ENCODE assay signal across 8 cellular contexts in the genomic region with DNA sequence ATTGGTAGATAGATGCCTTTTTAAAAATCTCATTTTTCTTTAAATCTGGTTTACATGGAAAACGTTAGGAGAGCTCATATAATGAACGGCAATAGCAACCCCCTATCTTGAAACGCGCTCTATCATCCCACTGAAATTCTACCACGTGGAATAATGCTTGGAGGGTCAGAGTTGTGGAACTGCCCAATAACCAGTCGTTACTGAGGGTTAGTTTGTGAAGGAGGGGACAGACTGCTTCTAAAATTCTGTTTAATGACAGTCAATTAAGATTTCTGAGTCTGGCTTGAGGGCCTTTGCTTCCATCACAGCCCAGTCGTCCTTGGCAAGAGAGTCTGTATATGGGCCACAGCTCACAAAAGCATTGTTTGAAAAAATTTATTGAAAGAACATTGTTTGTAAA. TPM values are rescaled to one million over a fixed set of nuclear protein-coding genes. Genes with fewer than 3 reads are reported as not detected.
DNase-seq lines count a peak whose midpoint lies in the region; ATAC-seq and TF ChIP-seq lines count a peak whose summit lies in the region.

No MANE protein-coding gene starts in this region.

- no peak for DNase-seq in GM12865 (ENCODE audit: low read depth)
- DNase-seq in Peyer's patch: peak in 1 of 3 donors; percentile 41
- DNase-seq in sigmoid colon: no peak
- DNase-seq in posterior vena cava (ENCODE audit: low spot score): no peak
- no peak for DNase-seq in inferior parietal cortex (ENCODE audit: extremely low spot score)
- no peak for DNase-seq in EL
- no peak for DNase-seq in NCI-H2107 (lab: John Stamatoyannopoulos, UW)

- H3K9me3 ChIP-seq in Peyer's patch (no peaks in the 10 kb centered on the region), gastroesophageal sphincter (no peaks in the 10 kb centered on the region), sigmoid colon (no peaks in the 10 kb centered on the region)

- TF ChIP-seq EP300 in gastroesophageal sphincter (IDR thresholded peaks at IDR 0.05): no peak
- TF ChIP-seq EP300 in sigmoid colon (IDR thresholded peaks at IDR 0.05): no peak

- H3K27me3 ChIP-seq in Peyer's patch: no peaks in the 10 kb centered on the region
- H3K27me3 ChIP-seq in gastroesophageal sphincter: peaks cover 14% of the 10 kb centered on the region
- H3K27me3 ChIP-seq in sigmoid colon: peaks cover 3 to 70% (median 13%) of the 10 kb centered on the region in 3 donors

- no peak for TF ChIP-seq CTCF in GM12865 (IDR thresholded peaks at IDR 0.05; ENCODE audit: insufficient read depth, low read depth, low read length, missing control alignments)
- TF ChIP-seq CTCF in Peyer's patch (IDR thresholded peaks at IDR 0.05): no peak
- no peak for TF ChIP-seq CTCF in gastroesophageal sphincter (IDR thresholded peaks at IDR 0.05)
- no peak for TF ChIP-seq CTCF in sigmoid colon (IDR thresholded peaks at IDR 0.05)

- WGBS in gastroesophageal sphincter (ENCODE audit: low coverage in 1 of 2), 2 donors: 32 to 44% methylated on average over 7 of the region's 7 CpGs
- WGBS in sigmoid colon, 2 donors: 6 to 33% methylated on average over 7 of the region's 7 CpGs

- peaks cover 0 to 15% (median 0%) of the 10 kb centered on the region in 3 donors for H3K36me3 ChIP-seq in Peyer's patch
- no peaks in the 10 kb centered on the region for H3K36me3 ChIP-seq in gastroesophageal sphincter
- no peaks in the 10 kb centered on the region for H3K36me3 ChIP-seq in sigmoid colon

- TF ChIP-seq POLR2A in Peyer's patch (IDR thresholded peaks at IDR 0.05) (no peak), gastroesophageal sphincter (IDR thresholded peaks at IDR 0.05) (no peak), sigmoid colon (IDR thresholded peaks at IDR 0.05) (no peak)

- H3K4me3 ChIP-seq in GM12865 (ENCODE audit: low read depth, low read length) (peak overlapping the region; percentile 70), Peyer's patch (peak overlapping the region; percentile 64 to 72 (median 68)), gastroesophageal sphincter (peak overlapping the region; percentile 54 to 67), sigmoid colon (peak overlapping the region; percentile 41 to 64 (median 53))

- H3K4me1 ChIP-seq in Peyer's patch (peaks cover 0 to 21% (median 4%) of the 10 kb centered on the region in 4 donors), gastroesophageal sphincter (peaks cover 0 to 28% (median 0%) of the 10 kb centered on the region in 3 donors), sigmoid colon (peaks cover 0 to 15% (median 13%) of the 10 kb centered on the region in 4 donors)

- no peak for ATAC-seq in gastroesophageal sphincter

- intact Hi-C loops in sigmoid colon (cut with DNase I) (no loop called here), posterior vena cava (cut with DNase I) (no loop called here)

- H3K27ac ChIP-seq in Peyer's patch (peak overlapping the region; percentile 70 to 91 (median 88)), gastroesophageal sphincter (peak overlapping the region in 2 of 4 donors; percentile 63 to 73), sigmoid colon (peak overlapping the region; percentile 28 to 69 (median 52))

RNA-seq across cellular contexts. Expression of a gene that starts 0.5 kb away (rescaled TPM):
- total RNA-seq in Peyer's patch (100 to 1,000 TPM in 2 of 4 donors, 10 to 100 TPM in 2; 39.8 to 191 (median 93.2) TPM), gastroesophageal sphincter (10 to 100 TPM in 2 of 4 donors, 1 to 10 TPM in 2; 2.4 to 13.8 (median 9.0) TPM), sigmoid colon (10 to 100 TPM in 1 of 4 donors, 1 to 10 TPM in 3; 3.5 to 10.8 (median 8.5) TPM), posterior vena cava (10 to 100 TPM in 1 of 2 donors, 1 to 10 TPM in 1; 6.3 to 18.7 TPM)
- polyA plus RNA-seq in sigmoid colon: 10 to 100 TPM; 18.5 to 74.0 (median 19.2) TPM
